8 cellular contexts compared by ENCODE assay signal in genomic region chr5:116856271-116856670, GRCh38.
"Had no signal": no experiment of that assay in that cellular context is flagged by ENCODE, and none has a peak within 500 bp of the region (broad histone marks: within the 10 kb centered on the region; RNA-seq: fewer than 3 reads in every experiment).

No MANE protein-coding gene starts in this region.

- ATAC-seq: HCT116, K562 had no signal

- H3K4me3 Mint-ChIP-seq: HFFc6 had no signal

- H2AFZ ChIP-seq: GM23248 had no signal

- H3K27ac Mint-ChIP-seq: HFFc6 had no signal

- DNase-seq: GM23248, H7, HFFc6, IMR-90, KG1 had no signal

- H3K27ac ChIP-seq: GM23248, HL-60 had no signal

- H3K4me3 ChIP-seq: GM23248, K562 had no signal
